1 cellular context compared by ENCODE assay signal in genomic region chr19:17942582-17943283, GRCh38.
TF ChIP-seq lines count a peak whose summit lies in the region.

No MANE protein-coding gene starts in this region.

TF ChIP-seq in SK-N-SH, 30 proteins besides CTCF, POLR2A, EP300 and RAD21 (continued from another document):
- TF ChIP-seq GABPA (IDR thresholded peaks at IDR 0.05; ENCODE audit: low read depth) (no peak), REST (IDR thresholded peaks at IDR 0.05; ENCODE audit: low read depth, low read length) (no peak), TAF1 (IDR thresholded peaks at IDR 0.05; ENCODE audit: borderline replicate concordance, low read depth, low read length) (no peak), USF2 (IDR thresholded peaks at IDR 0.05; ENCODE audit: borderline replicate concordance, low read depth, low read length) (no peak), TEAD4 (IDR thresholded peaks at IDR 0.05; ENCODE audit: borderline replicate concordance, insufficient read depth) (no peak), GATA2 (CRISPR knock-in tag; IDR thresholded peaks at IDR 0.05) (no peak), MXI1 (IDR thresholded peaks at IDR 0.05; ENCODE audit: low read depth, low read length) (no peak), MEF2A (IDR thresholded peaks at IDR 0.05; ENCODE audit: borderline replicate concordance, low read depth) (no peak), FOXJ3 (CRISPR knock-in tag; IDR thresholded peaks at IDR 0.05) (no peak), SIN3A (IDR thresholded peaks at IDR 0.05; ENCODE audit: borderline replicate concordance, low read depth, low read length) (no peak), NRF1 (IDR thresholded peaks at IDR 0.05; ENCODE audit: low read depth, low read length) (no peak), ZBTB33 (IDR thresholded peaks at IDR 0.05; ENCODE audit: borderline replicate concordance, low read depth) (no peak), PBX3 (IDR thresholded peaks at IDR 0.05) (no peak), RCOR1 (IDR thresholded peaks at IDR 0.05; ENCODE audit: low read length) (no peak), CHD2 (IDR thresholded peaks at IDR 0.05; ENCODE audit: low read length, partially characterized antibody) (no peak)
